ENCODE assay signal across 8 cellular contexts in the genomic region with DNA sequence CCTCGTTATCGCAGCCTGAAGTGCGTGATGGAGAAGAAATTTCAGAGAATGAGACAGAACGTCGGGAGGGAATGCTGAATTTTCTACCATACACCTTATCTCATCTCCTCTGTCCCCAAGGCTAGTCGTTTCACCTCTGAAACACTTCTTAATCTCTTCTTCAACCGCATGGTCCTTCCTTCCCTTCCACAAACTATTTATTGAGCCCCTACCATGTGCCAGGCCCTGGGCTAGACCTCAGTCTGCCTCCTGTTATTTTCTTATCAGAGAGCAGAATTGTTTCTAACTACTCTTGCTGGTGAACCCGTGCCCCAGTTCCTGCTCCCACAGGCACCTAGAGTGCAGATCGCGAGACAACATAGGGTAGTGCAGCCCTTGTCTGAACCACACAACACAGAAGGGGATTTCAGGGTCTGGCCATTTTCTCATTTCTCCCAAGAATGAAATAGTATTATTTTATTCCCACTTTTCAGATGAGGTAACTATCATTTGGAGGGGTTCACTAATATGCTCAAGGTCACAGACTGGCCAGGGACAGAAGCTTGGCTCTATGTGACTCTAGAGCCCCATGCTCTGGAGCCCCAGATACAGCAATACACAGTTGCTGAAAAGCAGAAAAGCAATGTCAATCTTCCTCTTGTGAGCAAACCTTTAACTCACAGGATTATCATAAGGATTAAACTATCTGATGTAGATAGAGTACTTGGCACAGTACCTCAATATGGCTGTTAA. TPM values are rescaled to one million over a fixed set of nuclear protein-coding genes. Genes with fewer than 3 reads are reported as not detected.
DNase-seq lines count a peak whose midpoint lies in the region; ATAC-seq, FAIRE-seq and TF ChIP-seq lines count a peak whose summit lies in the region.

No MANE protein-coding gene starts in this region.

- H3K36me3 ChIP-seq in esophagus squamous epithelium = peaks cover 0 to 30% (median 13%) of the 10 kb centered on the region in 3 donors
- no peaks in the 10 kb centered on the region for H3K36me3 ChIP-seq in pancreas

- H3K27ac ChIP-seq in esophagus squamous epithelium = peak overlapping the region; percentile 97 to 100 (median 98)
- peak overlapping the region in 1 of 4 donors; percentile 93 for H3K27ac ChIP-seq in pancreas

- peak; percentile 4 to 33 (median 19) for ATAC-seq in pancreas

- DNase-seq in stimulated activated CD4-positive, alpha-beta T cell treated with anti-CD3 and anti-CD28 coated beads, Interleukin-1b, Interleukin-23, amount 100 ng/mL, for 48 hours = peak; percentile 8
- DNase-seq in stimulated activated CD4-positive, alpha-beta T cell treated with anti-CD3 and anti-CD28 coated beads, Interleukin-4, amount 100 ng/mL, for 24 hours = no peak
- DNase-seq in T-helper 2 cell (peak in 3 of 5 experiments; percentile 7 to 31 (median 22)), esophagus squamous epithelium (lab: John Stamatoyannopoulos, UW) (no peak), pancreas (no peak), RPMI8226 (no peak), medulla oblongata (ENCODE audit: extremely low spot score) (no peak)
- no peak for DNase-seq in stimulated activated naive CD4-positive, alpha-beta T cell (lab: John Stamatoyannopoulos, UW)

- WGBS in esophagus squamous epithelium, 2 donors = 7 to 11% methylated on average over 9 to 10 of the region's 10 CpGs
- 0 to 2% methylated on average over 10 of the region's 10 CpGs for WGBS in pancreas, 2 donors

- TF ChIP-seq CTCF in esophagus squamous epithelium (IDR thresholded peaks at IDR 0.05) (no peak), pancreas (IDR thresholded peaks at IDR 0.05) (no peak)

- H3K4me1 ChIP-seq in esophagus squamous epithelium (peaks cover 22 to 54% (median 40%) of the 10 kb centered on the region in 3 donors), pancreas (peaks cover 5 to 23% (median 22%) of the 10 kb centered on the region in 3 donors)

- intact Hi-C loops in esophagus squamous epithelium (cut with DNase I) = no loop called here
- intact Hi-C loops in pancreas (cut with DNase I) = no loop called here

- FAIRE-seq in pancreas (lab: Jason Lieb, UNC) = no peak

- H3K27me3 ChIP-seq in esophagus squamous epithelium (no peaks in the 10 kb centered on the region), pancreas (no peaks in the 10 kb centered on the region)

- H3K4me3 ChIP-seq in esophagus squamous epithelium (peak overlapping the region; percentile 80 to 99 (median 98)), pancreas (peak overlapping the region; percentile 81 to 100 (median 95))

- TF ChIP-seq POLR2A in esophagus squamous epithelium (IDR thresholded peaks at IDR 0.05) = no peak

- H3K9me3 ChIP-seq in esophagus squamous epithelium (no peaks in the 10 kb centered on the region), pancreas (no peaks in the 10 kb centered on the region)

RNA-seq across cellular contexts. Expression of gene ADIPOR1, which starts 0.6 kb away (rescaled TPM):
- total RNA-seq in esophagus squamous epithelium = 100 to 1,000 TPM in 3 of 4 donors, 10 to 100 TPM in 1; 94.0 to 114 (median 107) TPM
- total RNA-seq in pancreas = 10 to 100 TPM; 34.2 to 52.2 (median 49.5) TPM
- 10 to 100 TPM; 27.9 to 45.6 TPM for polyA plus RNA-seq in pancreas

RNA-seq across cellular contexts. Expression of gene CYB5R1, which starts 8.3 kb away (rescaled TPM):
- total RNA-seq in esophagus squamous epithelium = 100 to 1,000 TPM in 1 of 4 donors, 10 to 100 TPM in 3; 52.6 to 103 (median 73.1) TPM
- total RNA-seq in pancreas = 10 to 100 TPM; 28.4 to 35.3 (median 33.1) TPM
- 10 to 100 TPM; 19.4 to 46.8 TPM for polyA plus RNA-seq in pancreas

RNA-seq across cellular contexts. Expression of gene KLHL12, which starts 31.7 kb away (rescaled TPM):
- total RNA-seq in esophagus squamous epithelium (10 to 100 TPM; 11.1 to 19.9 (median 14.1) TPM), pancreas (10 to 100 TPM; 10.2 to 17.8 (median 11.7) TPM)
- 10 to 100 TPM in 1 of 2 donors, 1 to 10 TPM in 1; 8.2 to 13.4 TPM for polyA plus RNA-seq in pancreas

RNA-seq across cellular contexts. Expression of gene TMEM183A, which starts 48.5 kb away (rescaled TPM):
- total RNA-seq in esophagus squamous epithelium = 10 to 100 TPM; 39.4 to 77.4 (median 66.5) TPM
- 10 to 100 TPM; 24.3 to 38.7 (median 30.6) TPM for total RNA-seq in pancreas
- 10 to 100 TPM; 16.6 to 33.1 TPM for polyA plus RNA-seq in pancreas

Comparison
In these comparisons a context has a peak if more than half of its experiments do, and no peak if none do; other contexts are left out.
1. DNase-seq: peak in stimulated activated CD4-positive, alpha-beta T cell treated with anti-CD3 and anti-CD28 coated beads, Interleukin-1b, Interleukin-23, amount 100 ng/mL, for 48 hours (single experiment) and T-helper 2 cell (3 of 5); none in stimulated activated CD4-positive, alpha-beta T cell treated with anti-CD3 and anti-CD28 coated beads, Interleukin-4, amount 100 ng/mL, for 24 hours (single experiment), esophagus squamous epithelium (single experiment), pancreas (0 of 6), stimulated activated naive CD4-positive, alpha-beta T cell (0 of 6), RPMI8226 (single experiment) and medulla oblongata (single experiment).